Comparison of ENCODE assay signal across 1 cellular context in genomic region chr15:63188247-63188936, GRCh38.
TF ChIP-seq lines count a peak whose summit lies in the region.

No MANE protein-coding gene starts in this region.

TF ChIP-seq in SK-N-SH treated with all-trans-retinoic acid at 6 μM for 48 hours, 23 proteins besides CTCF, POLR2A, EP300 and RAD21 (continued from another document):
- TF ChIP-seq, protein P1, sequence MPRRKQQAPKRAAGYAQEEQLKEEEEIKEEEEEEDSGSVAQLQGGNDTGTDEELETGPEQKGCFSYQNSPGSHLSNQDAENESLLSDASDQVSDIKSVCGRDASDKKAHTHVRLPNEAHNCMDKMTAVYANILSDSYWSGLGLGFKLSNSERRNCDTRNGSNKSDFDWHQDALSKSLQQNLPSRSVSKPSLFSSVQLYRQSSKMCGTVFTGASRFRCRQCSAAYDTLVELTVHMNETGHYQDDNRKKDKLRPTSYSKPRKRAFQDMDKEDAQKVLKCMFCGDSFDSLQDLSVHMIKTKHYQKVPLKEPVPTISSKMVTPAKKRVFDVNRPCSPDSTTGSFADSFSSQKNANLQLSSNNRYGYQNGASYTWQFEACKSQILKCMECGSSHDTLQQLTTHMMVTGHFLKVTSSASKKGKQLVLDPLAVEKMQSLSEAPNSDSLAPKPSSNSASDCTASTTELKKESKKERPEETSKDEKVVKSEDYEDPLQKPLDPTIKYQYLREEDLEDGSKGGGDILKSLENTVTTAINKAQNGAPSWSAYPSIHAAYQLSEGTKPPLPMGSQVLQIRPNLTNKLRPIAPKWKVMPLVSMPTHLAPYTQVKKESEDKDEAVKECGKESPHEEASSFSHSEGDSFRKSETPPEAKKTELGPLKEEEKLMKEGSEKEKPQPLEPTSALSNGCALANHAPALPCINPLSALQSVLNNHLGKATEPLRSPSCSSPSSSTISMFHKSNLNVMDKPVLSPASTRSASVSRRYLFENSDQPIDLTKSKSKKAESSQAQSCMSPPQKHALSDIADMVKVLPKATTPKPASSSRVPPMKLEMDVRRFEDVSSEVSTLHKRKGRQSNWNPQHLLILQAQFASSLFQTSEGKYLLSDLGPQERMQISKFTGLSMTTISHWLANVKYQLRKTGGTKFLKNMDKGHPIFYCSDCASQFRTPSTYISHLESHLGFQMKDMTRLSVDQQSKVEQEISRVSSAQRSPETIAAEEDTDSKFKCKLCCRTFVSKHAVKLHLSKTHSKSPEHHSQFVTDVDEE (CRISPR knock-in tag; IDR thresholded peaks at IDR 0.05): no peak
- TF ChIP-seq CREB5 (CRISPR knock-in tag; IDR thresholded peaks at IDR 0.05; ENCODE audit: low read depth) (no peak), ZFP3 (CRISPR knock-in tag; IDR thresholded peaks at IDR 0.05) (no peak), TOX (CRISPR knock-in tag; IDR thresholded peaks at IDR 0.05; ENCODE audit: borderline replicate concordance) (no peak), ZFP30 (CRISPR knock-in tag; IDR thresholded peaks at IDR 0.05) (no peak), POU6F1 (CRISPR knock-in tag; IDR thresholded peaks at IDR 0.05; ENCODE audit: borderline replicate concordance, low read depth) (no peak), ZNF8 (CRISPR knock-in tag; IDR thresholded peaks at IDR 0.05) (no peak), BACH2 (CRISPR knock-in tag; IDR thresholded peaks at IDR 0.05; ENCODE audit: borderline replicate concordance) (no peak), ZNF565 (CRISPR knock-in tag; conservative IDR thresholded peaks at IDR 0.05; ENCODE audit: low read depth) (no peak), ESRRG (CRISPR knock-in tag; IDR thresholded peaks at IDR 0.05) (no peak)
